Comparison of ENCODE assay signal across 8 cellular contexts in the genomic region with DNA sequence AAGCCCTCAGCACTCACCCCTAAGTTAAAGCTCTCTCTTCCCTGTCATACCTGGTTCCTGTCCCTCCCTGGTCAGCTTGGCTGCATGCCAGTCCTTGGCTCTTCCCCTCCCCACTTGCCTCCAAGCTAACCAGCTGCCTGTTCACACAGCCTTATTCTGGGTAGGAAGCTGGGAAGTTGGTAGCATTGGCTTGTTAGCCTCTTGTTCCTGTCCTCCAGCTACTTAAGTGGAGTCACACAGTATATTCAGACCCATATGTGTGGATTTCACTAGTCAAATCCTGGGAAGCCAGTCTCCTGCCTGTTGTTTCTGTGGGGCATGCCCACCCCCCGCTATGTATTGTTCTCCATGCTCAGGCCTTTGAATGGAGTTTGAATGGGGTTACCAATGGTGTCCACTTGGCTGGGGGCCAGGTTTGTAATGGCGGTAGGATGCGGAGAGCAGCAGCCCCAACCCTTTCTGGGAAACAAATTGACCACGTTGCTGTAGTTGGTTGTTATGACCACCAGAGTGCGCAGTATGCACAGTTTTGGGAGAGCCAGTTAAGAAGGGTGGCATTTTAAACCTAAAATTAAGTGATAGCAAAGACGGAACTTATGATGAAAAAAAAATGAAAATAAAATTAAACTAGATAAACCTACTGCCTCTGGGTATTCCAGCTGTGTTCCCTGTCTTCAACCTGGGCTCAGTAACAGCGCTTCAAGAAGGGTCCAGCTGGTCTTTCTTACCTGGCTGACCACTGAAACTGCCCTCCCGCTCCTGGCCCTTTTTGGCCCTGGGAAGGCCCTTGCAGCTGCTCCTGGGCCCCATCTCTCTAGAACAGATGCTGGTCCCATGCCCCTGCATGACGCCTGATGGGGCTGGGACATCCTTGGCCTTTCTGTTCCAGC. TPM values are rescaled to one million over a fixed set of nuclear protein-coding genes. Genes with fewer than 3 reads are reported as not detected.
A peak's percentile ranks its signal among the peaks of the same experiment; 100 is the strongest.
DNase-seq lines count a peak whose midpoint lies in the region; ATAC-seq, FAIRE-seq and TF ChIP-seq lines count a peak whose summit lies in the region.

No MANE protein-coding gene starts in this region.

- H2AFZ ChIP-seq in HepG2 (ENCODE audit: low read length) = no peak overlapping the region

- peaks cover 8% of the 10 kb centered on the region; the same call in 1 of the 2 replicates for H3K27me3 Mint-ChIP-seq in HFFc6 (ENCODE audit: insufficient read depth)

- TF ChIP-seq RAD21 in HepG2 (CRISPR knock-in tag; IDR thresholded peaks at IDR 0.05) = peak; percentile 58; the same call in 1 of the 2 replicates

- no TSS peak for BruUV-seq in HepG2 (replicated peaks; lab: Mats Ljungman, UMichigan)

- H3K4me1 Mint-ChIP-seq in HFFc6 (ENCODE audit: low read depth) = peaks cover 17% of the 10 kb centered on the region

- H3K9me3 Mint-ChIP-seq in HFFc6 = no peaks in the 10 kb centered on the region

- peaks cover 0 to 3% of the 10 kb centered on the region in 2 experiments; a peak in 4 of 5 replicates for H3K27me3 ChIP-seq in HepG2 (ENCODE audit: control insufficient read depth in 1 of 2, insufficient read depth in 2 of 2, low read length in 2 of 2)

- H3K4me1 ChIP-seq in HepG2 (ENCODE audit: insufficient read depth, low read length) = peaks cover 37% of the 10 kb centered on the region

- H3K4me3 Mint-ChIP-seq in HFFc6 = no peak overlapping the region

- DNase-seq in CMK (ENCODE audit: low read depth) (peak; percentile 70), HFFc6 (peak; percentile 69), NCI-H345 treated with DMSO at 0.1 percent for 48 hours (lab: John Stamatoyannopoulos, UW; ENCODE audit: unreplicated experiment) (peak; percentile 95), cerebellum (ENCODE audit: low spot score) (peak; percentile 84), HepG2 (ENCODE audit: low spot score) (peak; percentile 76)
- DNase-seq in stimulated activated CD4-positive, alpha-beta T cell treated with anti-CD3 and anti-CD28 coated beads, Interleukin-4, amount 100 ng/mL, for 48 hours (ENCODE audit: low read depth in 2 of 2) = peak; percentile 52 to 56

- CTCF ChIA-PET in HepG2 (lab: Yijun Ruan, JAX; ENCODE audit: low intra/inter-chr PET ratio, low total read pairs) = interaction anchor here (1.2 to 3.4 kb wide), 3 partner anchors 37 to 144 kb away, joined by 4 to 18 read pairs (median 7); no protein-coding TSS in a partner anchor

- ATAC-seq in activated CD4-positive, CD25-positive, alpha-beta regulatory T cell treated with anti-CD3 and anti-CD28 coated beads, Interleukin-2, amount 50 U/mL, for 24 hours = peak; percentile 71 to 82
- ATAC-seq in HepG2 (peak; percentile 70), GM19467 (IDR thresholded peaks at IDR 0.05; ENCODE audit: unreplicated experiment) (no peak)

- H3K4me2 ChIP-seq in HepG2 (ENCODE audit: low read depth, low read length) = peak overlapping the region; percentile 61

- no peaks in the 10 kb centered on the region for H3K36me3 ChIP-seq in HepG2 (replicated peaks in 1 of 2; ENCODE audit: control insufficient read depth in 1 of 2, insufficient read depth in 2 of 2, low read length in 2 of 2)

- no peak overlapping the region for H3K27ac Mint-ChIP-seq in HFFc6

- H4K20me1 ChIP-seq in HepG2 (ENCODE audit: insufficient read depth, low read length) = no peaks in the 10 kb centered on the region

- no peak for TF ChIP-seq POLR2A in HepG2 (IDR thresholded peaks at IDR 0.05; ENCODE audit: insufficient read depth in 1 of 2, low read depth in 2 of 2, low read length in 2 of 2)

- FAIRE-seq in HepG2 (lab: Jason Lieb, UNC) = peak; percentile 71

- 13% methylated on average over 9 of the region's 9 CpGs for WGBS in HepG2 (ENCODE audit: low lambda C conversion rate)

- H3K4me3 ChIP-seq in HepG2 (replicated peaks in 1 of 3; ENCODE audit: insufficient read depth in 1 of 3, low read depth in 2 of 3, low read length in 3 of 3) = peak overlapping the region in 1 of 3 experiments; percentile 14; a peak in 1 of 6 replicates

- no peak overlapping the region for H3K9ac ChIP-seq in HepG2 (ENCODE audit: insufficient read depth, low read depth, low read length)

- no peaks in the 10 kb centered on the region for H3K79me2 ChIP-seq in HepG2 (ENCODE audit: insufficient read depth, low read length)

- in situ Hi-C loops in HepG2 (cut with HindIII; ENCODE audit: extremely low pct_ligation_motif_present, low pct_unique_long_range_greater_than_20kb) = loop anchor here (5.0 kb wide), 1 partner anchor 144 kb away; no protein-coding TSS in a partner anchor

- H3K9me3 ChIP-seq in HepG2 (ENCODE audit: low read length) = no peaks in the 10 kb centered on the region

- no peaks in the 10 kb centered on the region for H3K36me3 Mint-ChIP-seq in HFFc6 (ENCODE audit: low read depth)

- TF ChIP-seq CTCF in HFFc6 (IDR thresholded peaks at IDR 0.05) (peak; percentile 91), HepG2 (CRISPR knock-in tag; IDR thresholded peaks at IDR 0.05) (peak; percentile 89)

- intact Hi-C loops in HepG2 (cut with micrococcal nuclease; ENCODE audit: unreplicated experiment) = loop anchor here (1.0 kb wide), 1 partner anchor 144 kb away; no protein-coding TSS in a partner anchor

- TF ChIP-seq EP300 in HepG2 (IDR thresholded peaks at IDR 0.05; ENCODE audit: low read depth in 2 of 2, low read length in 2 of 2) = no peak
- TF ChIP-seq EP300 in HepG2 (CRISPR knock-in tag; IDR thresholded peaks at IDR 0.05; ENCODE audit: borderline replicate concordance) = no peak

- POLR2A ChIA-PET in HepG2 (lab: Yijun Ruan, JAX) = interaction anchor here (1.9 kb wide), 1 partner anchor 12 kb away, joined by 4 read pairs; no protein-coding TSS in a partner anchor

- H3K27ac ChIP-seq in HepG2 (ENCODE audit: extremely low read length, insufficient read depth, low read length) = no peak overlapping the region

RNA-seq across cellular contexts. Expression of gene RPS3, which starts 10.7 kb away (rescaled TPM):
- 1,000 to 10,000 TPM; 1,897 to 2,167 (median 1,932) TPM for total RNA-seq in HFFc6 (2021; fragmentation: NEBNext Ultra II Directional; extraction: Animal tissue kit (Norgen Biotek cat#: 25700))
- 564 TPM for total RNA-seq in cerebellum
- 2,143 and 2,814 TPM in 2 replicates for total RNA-seq in HepG2 (2016; rRNA removed; fragmentation: Illumina TruSeq; extraction: Trizol)
- total RNA-seq in HepG2 (2016; cell fraction: cytosol; rRNA removed; fragmentation: Illumina TruSeq; extraction: Trizol; ENCODE audit: low read depth) = 3,026 and 3,837 TPM in 2 replicates
- total RNA-seq in HepG2 (2016; cell fraction: insoluble cytoplasmic fraction; rRNA removed; fragmentation: Illumina TruSeq; extraction: Trizol) = 2,366 and 2,701 TPM in 2 replicates
- total RNA-seq in HepG2 (2016; cell fraction: membrane; rRNA removed; fragmentation: Illumina TruSeq; extraction: Trizol) = 5,197 and 5,735 TPM in 2 replicates
- total RNA-seq in HepG2 (2016; cell fraction: nucleus; rRNA removed; fragmentation: Illumina TruSeq; extraction: Trizol) = 799 and 826 TPM in 2 replicates
- polyA plus RNA-seq in HepG2 (2011; rRNA removed) = 3,295 and 3,616 TPM in 2 replicates
- 3,790 and 3,975 TPM in 2 replicates for polyA plus RNA-seq in HepG2 (2011; cell fraction: cytosol; rRNA removed)
- polyA plus RNA-seq in HepG2 (2011; cell fraction: nucleus; rRNA removed) = 1,120 and 1,329 TPM in 2 replicates
- 4,677 and 5,383 TPM in 2 replicates for polyA plus RNA-seq in HepG2 (2012)
- polyA plus RNA-seq in HepG2 (2016; cell fraction: cytosol; fragmentation: Illumina TruSeq; extraction: Trizol; ENCODE audit: low read depth) = 4,653 and 5,328 TPM in 2 replicates
- 3,740 and 3,849 TPM in 2 replicates for polyA plus RNA-seq in HepG2 (2016; cell fraction: insoluble cytoplasmic fraction; fragmentation: Illumina TruSeq; extraction: Trizol; ENCODE audit: low read depth)
- polyA plus RNA-seq in HepG2 (2016; cell fraction: membrane; fragmentation: Illumina TruSeq; extraction: Trizol; ENCODE audit: low read depth) = 7,247 and 7,550 TPM in 2 replicates
- polyA plus RNA-seq in HepG2 (2016; cell fraction: nucleus; fragmentation: Illumina TruSeq; extraction: Trizol; ENCODE audit: insufficient read depth, low read depth) = 2,020 and 2,028 TPM in 2 replicates
- 1,170 and 2,337 TPM in 2 replicates for polyA minus RNA-seq in HepG2 (2011; rRNA and poly(A)+ RNA removed; ENCODE audit: low replicate concordance)
- polyA minus RNA-seq in HepG2 (2011; cell fraction: cytosol; rRNA and poly(A)+ RNA removed) = 547 and 597 TPM in 2 replicates
- 281 and 352 TPM in 2 replicates for polyA minus RNA-seq in HepG2 (2011; cell fraction: nucleus; rRNA and poly(A)+ RNA removed)

RNA-seq across cellular contexts. Expression of gene ARRB1, which starts 37.2 kb away (rescaled TPM):
- 10 to 100 TPM; 10.8 to 14.4 (median 11.2) TPM for total RNA-seq in HFFc6 (2021; fragmentation: NEBNext Ultra II Directional; extraction: Animal tissue kit (Norgen Biotek cat#: 25700))
- total RNA-seq in cerebellum (48.4 TPM), HepG2 (2016; rRNA removed; fragmentation: Illumina TruSeq; extraction: Trizol) (22.5 and 25.2 TPM in 2 replicates)
- 15.2 and 19.6 TPM in 2 replicates for total RNA-seq in HepG2 (2016; cell fraction: cytosol; rRNA removed; fragmentation: Illumina TruSeq; extraction: Trizol; ENCODE audit: low read depth)
- total RNA-seq in HepG2 (2016; cell fraction: insoluble cytoplasmic fraction; rRNA removed; fragmentation: Illumina TruSeq; extraction: Trizol) = 21.7 and 25.0 TPM in 2 replicates
- total RNA-seq in HepG2 (2016; cell fraction: membrane; rRNA removed; fragmentation: Illumina TruSeq; extraction: Trizol) = 20.4 and 20.9 TPM in 2 replicates
- 15.7 and 24.9 TPM in 2 replicates for total RNA-seq in HepG2 (2016; cell fraction: nucleus; rRNA removed; fragmentation: Illumina TruSeq; extraction: Trizol)
- 35.7 and 35.9 TPM in 2 replicates for polyA plus RNA-seq in HepG2 (2011; rRNA removed)
- polyA plus RNA-seq in HepG2 (2011; cell fraction: cytosol; rRNA removed) = 33.5 and 41.0 TPM in 2 replicates
- 50.3 and 56.4 TPM in 2 replicates for polyA plus RNA-seq in HepG2 (2011; cell fraction: nucleus; rRNA removed)
- polyA plus RNA-seq in HepG2 (2012) = 25.7 and 29.8 TPM in 2 replicates
- polyA plus RNA-seq in HepG2 (2016; cell fraction: cytosol; fragmentation: Illumina TruSeq; extraction: Trizol; ENCODE audit: low read depth) = 19.3 and 20.1 TPM in 2 replicates
- polyA plus RNA-seq in HepG2 (2016; cell fraction: insoluble cytoplasmic fraction; fragmentation: Illumina TruSeq; extraction: Trizol; ENCODE audit: low read depth) = 33.2 and 40.0 TPM in 2 replicates
- 23.0 and 27.7 TPM in 2 replicates for polyA plus RNA-seq in HepG2 (2016; cell fraction: membrane; fragmentation: Illumina TruSeq; extraction: Trizol; ENCODE audit: low read depth)
- 26.7 and 32.1 TPM in 2 replicates for polyA plus RNA-seq in HepG2 (2016; cell fraction: nucleus; fragmentation: Illumina TruSeq; extraction: Trizol; ENCODE audit: insufficient read depth, low read depth)
- 48.7 and 175 TPM in 2 replicates for polyA minus RNA-seq in HepG2 (2011; rRNA and poly(A)+ RNA removed; ENCODE audit: low replicate concordance)
- 37.4 and 40.0 TPM in 2 replicates for polyA minus RNA-seq in HepG2 (2011; cell fraction: cytosol; rRNA and poly(A)+ RNA removed)
- 68.6 and 72.2 TPM in 2 replicates for polyA minus RNA-seq in HepG2 (2011; cell fraction: nucleus; rRNA and poly(A)+ RNA removed)

RNA-seq across cellular contexts. Expression of gene KLHL35, which starts 44.4 kb away (rescaled TPM):
- not detected for total RNA-seq in HFFc6 (2021; fragmentation: NEBNext Ultra II Directional; extraction: Animal tissue kit (Norgen Biotek cat#: 25700))
- total RNA-seq in cerebellum (17.0 TPM), HepG2 (2016; rRNA removed; fragmentation: Illumina TruSeq; extraction: Trizol) (not detected in 2 replicates)
- not detected in 2 replicates for total RNA-seq in HepG2 (2016; cell fraction: cytosol; rRNA removed; fragmentation: Illumina TruSeq; extraction: Trizol; ENCODE audit: low read depth)
- not detected in 2 replicates for total RNA-seq in HepG2 (2016; cell fraction: insoluble cytoplasmic fraction; rRNA removed; fragmentation: Illumina TruSeq; extraction: Trizol)
- total RNA-seq in HepG2 (2016; cell fraction: membrane; rRNA removed; fragmentation: Illumina TruSeq; extraction: Trizol) = not detected in 2 replicates
- total RNA-seq in HepG2 (2016; cell fraction: nucleus; rRNA removed; fragmentation: Illumina TruSeq; extraction: Trizol) = not detected in 2 replicates
- polyA plus RNA-seq in HepG2 (2011; rRNA removed) = not detected in 2 replicates
- 0.03 TPM in 1 of 2 replicates, not detected in the other for polyA plus RNA-seq in HepG2 (2011; cell fraction: cytosol; rRNA removed)
- polyA plus RNA-seq in HepG2 (2011; cell fraction: nucleus; rRNA removed) = 0.10 and 0.14 TPM in 2 replicates
- polyA plus RNA-seq in HepG2 (2012) = 0.12 TPM in 1 of 2 replicates, not detected in the other
- not detected in 2 replicates for polyA plus RNA-seq in HepG2 (2016; cell fraction: cytosol; fragmentation: Illumina TruSeq; extraction: Trizol; ENCODE audit: low read depth)
- polyA plus RNA-seq in HepG2 (2016; cell fraction: insoluble cytoplasmic fraction; fragmentation: Illumina TruSeq; extraction: Trizol; ENCODE audit: low read depth) = not detected in 2 replicates
- polyA plus RNA-seq in HepG2 (2016; cell fraction: membrane; fragmentation: Illumina TruSeq; extraction: Trizol; ENCODE audit: low read depth) = not detected in 2 replicates
- polyA plus RNA-seq in HepG2 (2016; cell fraction: nucleus; fragmentation: Illumina TruSeq; extraction: Trizol; ENCODE audit: insufficient read depth, low read depth) = 1.3 TPM in 1 of 2 replicates, not detected in the other
- polyA minus RNA-seq in HepG2 (2011; rRNA and poly(A)+ RNA removed; ENCODE audit: low replicate concordance) = 9.7 TPM in 1 of 2 replicates, not detected in the other
- 0.70 TPM in 1 of 2 replicates, not detected in the other for polyA minus RNA-seq in HepG2 (2011; cell fraction: cytosol; rRNA and poly(A)+ RNA removed)
- 0.64 TPM in 1 of 2 replicates, not detected in the other for polyA minus RNA-seq in HepG2 (2011; cell fraction: nucleus; rRNA and poly(A)+ RNA removed)

Comparison
In these comparisons a context has a peak if more than half of its experiments do, and no peak if none do; other contexts are left out.
1. RNA of gene KLHL35, which starts 44.4 kb away (total RNA-seq): 17.0 TPM in cerebellum (single experiment); not detected in HepG2 and not detected in HFFc6; every median in the first group is over 10 times any median in the second.
2. Peak in every context shown above with its lines, with median percentiles within 50 percentile points of each other: DNase-seq.